In genomic region chr2:148048475-148049221, GRCh38 we compare ENCODE assay signal across 9 cellular contexts.
DNase-seq lines count a peak whose midpoint lies in the region; ATAC-seq and TF ChIP-seq lines count a peak whose summit lies in the region.
"Had no signal": no experiment of that assay in that cellular context is flagged by ENCODE, and none has a peak within 500 bp of the region (broad histone marks: within the 10 kb centered on the region; RNA-seq: fewer than 3 reads in every experiment).

No MANE protein-coding gene starts in this region.

- no peak overlapping the region for H3K27ac ChIP-seq in RWPE1

- POLR2A ChIA-PET in RWPE1 (lab: Yijun Ruan, JAX; ENCODE audit: low non-redundant PET) = no interaction called here

- CTCF ChIA-PET in RWPE1 (lab: Yijun Ruan, JAX) = no interaction called here

- no peak for TF ChIP-seq CTCF in RWPE1 (conservative IDR thresholded peaks at IDR 0.05; ENCODE audit: low read depth)

- DNase-seq in glomerular visceral epithelial cell (ENCODE audit: extremely low spot score) (peak; percentile 53), hippocampal formation (lab: John Stamatoyannopoulos, UW) (no peak), T1000 (lab: John Stamatoyannopoulos, UW) (no peak), RWPE1 (ENCODE audit: low spot score) (no peak), SHP77 (lab: John Stamatoyannopoulos, UW) (no peak)
- DNase-seq: cerebellar nuclear complex had no signal

- ATAC-seq in GM18508 (IDR thresholded peaks at IDR 0.05; ENCODE audit: insufficient read depth, unreplicated experiment) = peak; percentile 49
- ATAC-seq in GM21723 (IDR thresholded peaks at IDR 0.05; ENCODE audit: unreplicated experiment) = peak; percentile 63
- peak; percentile 64 for ATAC-seq in HG03571 (IDR thresholded peaks at IDR 0.05; ENCODE audit: unreplicated experiment)
